17 cellular contexts compared by ENCODE assay signal in genomic region chr20:33276303-33277113, GRCh38. TPM values are rescaled to one million over a fixed set of nuclear protein-coding genes. Genes with fewer than 3 reads are reported as not detected.
DNase-seq lines count a peak whose midpoint lies in the region; ATAC-seq, FAIRE-seq and TF ChIP-seq lines count a peak whose summit lies in the region.
"Had no signal": no experiment of that assay in that cellular context is flagged by ENCODE, and none has a peak within 500 bp of the region (broad histone marks: within the 10 kb centered on the region; RNA-seq: fewer than 3 reads in every experiment).

No MANE protein-coding gene starts in this region.

- no peaks in the 10 kb centered on the region for H3K9me3 Mint-ChIP-seq in GM23338
- peaks cover 3% of the 10 kb centered on the region for H3K9me3 Mint-ChIP-seq in glutamatergic neuron (ENCODE audit: unreplicated experiment)
- H3K9me3 Mint-ChIP-seq: CD8-positive, alpha-beta T cell had no signal

- H3K4me3 Mint-ChIP-seq in GM23338 (no peak overlapping the region), glutamatergic neuron (ENCODE audit: unreplicated experiment) (peak overlapping the region; percentile 30)
- H3K4me3 Mint-ChIP-seq: CD8-positive, alpha-beta T cell had no signal

- no peak for FAIRE-seq in small intestine (lab: Jason Lieb, UNC)
- FAIRE-seq: H54 had no signal

- no peak overlapping the region for H3K4me3 ChIP-seq in GM23338
- H3K4me3 ChIP-seq in Panc1 (ENCODE audit: low read depth in 2 of 2, low read length in 2 of 2): no peak overlapping the region
- H3K4me3 ChIP-seq in parathyroid adenoma (ENCODE audit: low read depth, low read length): no peak overlapping the region
- no peak overlapping the region for H3K4me3 ChIP-seq in esophagus muscularis mucosa
- no peak overlapping the region for H3K4me3 ChIP-seq in small intestine (ENCODE audit: low read depth in 1 of 2, low read length in 2 of 2)
- H3K4me3 ChIP-seq: SJCRH30 had no signal

- H3K27me3 Mint-ChIP-seq in GM23338 (ENCODE audit: insufficient read depth, low read depth, poor library complexity) (peaks cover 21% of the 10 kb centered on the region), glutamatergic neuron (ENCODE audit: unreplicated experiment) (peaks cover 7% of the 10 kb centered on the region)

- no peak overlapping the region for H3K9ac ChIP-seq in parathyroid adenoma

- TF ChIP-seq POLR2A in esophagus muscularis mucosa (IDR thresholded peaks at IDR 0.05; ENCODE audit: low read depth): no peak

- H3K27me3 ChIP-seq in GM23338 (ENCODE audit: insufficient read depth): no peaks in the 10 kb centered on the region
- H3K27me3 ChIP-seq in Panc1 (ENCODE audit: control insufficient read depth, insufficient read depth, low read length): no peaks in the 10 kb centered on the region; the same call in 1 of the 2 replicates
- H3K27me3 ChIP-seq in parathyroid adenoma (ENCODE audit: control insufficient read depth, insufficient read depth, low read length): no peaks in the 10 kb centered on the region
- H3K27me3 ChIP-seq in esophagus muscularis mucosa: peaks cover 0 to 28% (median 0%) of the 10 kb centered on the region in 4 donors
- H3K27me3 ChIP-seq in small intestine (ENCODE audit: control insufficient read depth in 2 of 2, insufficient read depth in 2 of 2, low read length in 2 of 2): no peaks in the 10 kb centered on the region

- H2AFZ ChIP-seq in GM23338: 0 out of 2 replicates have a peak overlapping the region, but pooled peaks have one; percentile 47
- peak overlapping the region; percentile 61 for H2AFZ ChIP-seq in parathyroid adenoma

- no peak overlapping the region for H3K27ac Mint-ChIP-seq in GM23338
- no peak overlapping the region for H3K27ac Mint-ChIP-seq in glutamatergic neuron (ENCODE audit: unreplicated experiment)
- H3K27ac Mint-ChIP-seq: CD8-positive, alpha-beta T cell had no signal

- in situ Hi-C loops in Panc1 (cut with HindIII; ENCODE audit: low pct_unique_long_range_greater_than_20kb, low sequenced_read_pairs): no loop called here

- H3K4me2 ChIP-seq in GM23338 (no peak overlapping the region), parathyroid adenoma (ENCODE audit: low read length) (no peak overlapping the region)

- 0 out of 2 replicates have a peak, but pooled peaks cover 8% of the 10 kb centered on the region for H3K4me1 ChIP-seq in GM23338 (ENCODE audit: insufficient read depth)
- H3K4me1 ChIP-seq in Panc1 (ENCODE audit: control insufficient read depth, insufficient read depth, low read length): no peaks in the 10 kb centered on the region
- H3K4me1 ChIP-seq in parathyroid adenoma: peaks cover 51% of the 10 kb centered on the region
- H3K4me1 ChIP-seq in esophagus muscularis mucosa: no peaks in the 10 kb centered on the region
- no peaks in the 10 kb centered on the region for H3K4me1 ChIP-seq in small intestine (ENCODE audit: control insufficient read depth in 2 of 2, insufficient read depth in 1 of 2, low read depth in 1 of 2, low read length in 1 of 2)
- H3K4me1 ChIP-seq: SJCRH30 had no signal

- POLR2A ChIA-PET in Panc1 (lab: Charles Lee): no interaction called here

- WGBS in esophagus muscularis mucosa: 77% methylated on average over 11 of the region's 12 CpGs
- 77 to 84% (median 82%) methylated on average over 11 to 12 of the region's 12 CpGs for WGBS in small intestine, 3 donors

- ATAC-seq in GM23338 (peak; percentile 62), Panc1 (peak; percentile 69; the same call in 1 of the 2 replicates), left cardiac atrium (no peak)
- ATAC-seq: CD8-positive, alpha-beta T cell had no signal

- BruUV-seq in Panc1 (replicated peaks; lab: Mats Ljungman, UMichigan): no TSS peak

- no peaks in the 10 kb centered on the region for H3K9me3 ChIP-seq in Panc1 (ENCODE audit: control insufficient read depth, insufficient read depth, low read depth, low read length)
- no peaks in the 10 kb centered on the region for H3K9me3 ChIP-seq in parathyroid adenoma (ENCODE audit: control insufficient read depth, low read length)
- H3K9me3 ChIP-seq in esophagus muscularis mucosa: no peaks in the 10 kb centered on the region
- H3K9me3 ChIP-seq in small intestine (ENCODE audit: control insufficient read depth, low read depth): no peaks in the 10 kb centered on the region
- H3K9me3 ChIP-seq: SJCRH30 had no signal

- H3K36me3 ChIP-seq in GM23338 (ENCODE audit: insufficient read depth) (no peaks in the 10 kb centered on the region), Panc1 (ENCODE audit: control insufficient read depth, insufficient read depth, low read length) (no peaks in the 10 kb centered on the region), parathyroid adenoma (ENCODE audit: control insufficient read depth, insufficient read depth, low read length) (no peaks in the 10 kb centered on the region), esophagus muscularis mucosa (no peaks in the 10 kb centered on the region), small intestine (ENCODE audit: control insufficient read depth in 2 of 2, insufficient read depth in 2 of 2, low read length in 2 of 2) (no peaks in the 10 kb centered on the region)
- H3K36me3 ChIP-seq: SJCRH30 had no signal

- no peaks in the 10 kb centered on the region for H3F3A ChIP-seq in GM23338 (replicated peaks; ENCODE audit: low read depth)

- H3K9me2 ChIP-seq in GM23338 (ENCODE audit: insufficient read depth): no peaks in the 10 kb centered on the region

- TF ChIP-seq CTCF in GM23338 (conservative IDR thresholded peaks at IDR 0.05; ENCODE audit: low read depth in 2 of 2) (no peak), Panc1 (IDR thresholded peaks at IDR 0.05) (no peak), glutamatergic neuron (IDR thresholded peaks at IDR 0.05; ENCODE audit: partially characterized antibody, unreplicated experiment) (no peak), parathyroid adenoma (IDR thresholded peaks at IDR 0.05) (no peak), esophagus muscularis mucosa (IDR thresholded peaks at IDR 0.05) (no peak)

- no peak for DNase-seq in GM23338 (ENCODE audit: low spot score)
- no peak for DNase-seq in Panc1 (ENCODE audit: low read depth, low spot score)
- DNase-seq in glutamatergic neuron: no peak
- DNase-seq in esophagus muscularis mucosa (ENCODE audit: extremely low spot score): no peak
- no peak for DNase-seq in small intestine
- DNase-seq in left cardiac atrium: no peak
- DNase-seq: CD8-positive, alpha-beta T cell; DND-41; Kasumi-1; NCI-H1417 treated with DMSO at 0.1 percent for 48 hours; NCI-H2029 treated with DMSO at 0.1 percent for 48 hours had no signal

- intact Hi-C loops in Panc1 (cut with micrococcal nuclease; ENCODE audit: unreplicated experiment): no loop called here
- intact Hi-C loops in esophagus muscularis mucosa (cut with DNase I): no loop called here
- intact Hi-C loops in left cardiac atrium (cut with DNase I): no loop called here

- H3K36me3 Mint-ChIP-seq in GM23338 (ENCODE audit: low read depth) (no peaks in the 10 kb centered on the region), glutamatergic neuron (ENCODE audit: unreplicated experiment) (no peaks in the 10 kb centered on the region)
- H3K36me3 Mint-ChIP-seq: CD8-positive, alpha-beta T cell had no signal

- no peak for TF ChIP-seq EP300 in esophagus muscularis mucosa (IDR thresholded peaks at IDR 0.05)

- CTCF ChIA-PET in Panc1 (lab: Charles Lee): interaction anchor here (0.6 kb wide), 1 partner anchor 126 kb away, joined by 8 read pairs; no protein-coding TSS in a partner anchor

- H3K4me1 Mint-ChIP-seq in GM23338 (peaks cover 23% of the 10 kb centered on the region), glutamatergic neuron (ENCODE audit: low read depth, unreplicated experiment) (peaks cover 17% of the 10 kb centered on the region)

- H4K20me1 ChIP-seq in GM23338 (replicated peaks; ENCODE audit: insufficient read depth): no peaks in the 10 kb centered on the region

- H3K27ac ChIP-seq in GM23338 (ENCODE audit: low read depth) (no peak overlapping the region), Panc1 (ENCODE audit: low read length) (no peak overlapping the region), parathyroid adenoma (no peak overlapping the region), esophagus muscularis mucosa (replicated peaks in 1 of 4) (no peak overlapping the region), small intestine (ENCODE audit: low read depth in 1 of 2, low read length in 1 of 2) (no peak overlapping the region)
- H3K27ac ChIP-seq: SJCRH30 had no signal

- no peaks in the 10 kb centered on the region for H3K79me2 ChIP-seq in GM23338 (replicated peaks; ENCODE audit: insufficient read depth)
- H3K79me2 ChIP-seq in parathyroid adenoma: no peaks in the 10 kb centered on the region

TF ChIP-seq in GM23338, 12 proteins besides CTCF, POLR2A, EP300 and RAD21 (continues in another document):
- TF ChIP-seq ZNF331 (CRISPR knock-in tag; IDR thresholded peaks at IDR 0.05; ENCODE audit: low read depth) (no peak), STAT1 (IDR thresholded peaks at IDR 0.05; ENCODE audit: unreplicated experiment) (no peak), POLR2AphosphoS5 (IDR thresholded peaks at IDR 0.05; ENCODE audit: low read depth) (no peak)

RNA-seq across cellular contexts. Expression of gene BPIFB1, which starts 6.5 kb away (rescaled TPM):
- not detected in 2 replicates for total RNA-seq in GM23338 (2014; rRNA removed; shearing (Covaris generic))
- polyA plus RNA-seq in GM23338 (2016; fragmentation: Nextera tagmentation; extraction: Ambion mirVana) (not detected in 2 replicates), small intestine (1 to 10 TPM in 1 of 3 donors, not detected in 2; 1.3 TPM)
- total RNA-seq in Panc1 (2021; ENCODE audit: unreplicated experiment) (0.10 TPM), glutamatergic neuron (ENCODE audit: unreplicated experiment) (not detected), esophagus muscularis mucosa (not detected), left cardiac atrium (not detected)
- not detected for polyA plus RNA-seq in Panc1 (2012; ENCODE audit: insufficient read length)
- total RNA-seq: CD8-positive, alpha-beta T cell; RPMI7951; SJCRH30 had no signal
- polyA plus RNA-seq: AG04450, BJ had no signal

RNA-seq across cellular contexts. Expression of gene BPIFA1, which starts 40.7 kb away (rescaled TPM):
- total RNA-seq in GM23338 (2014; rRNA removed; shearing (Covaris generic)): not detected in 2 replicates
- polyA plus RNA-seq in GM23338 (2016; fragmentation: Nextera tagmentation; extraction: Ambion mirVana): not detected in 2 replicates
- not detected for total RNA-seq in Panc1 (2021; ENCODE audit: unreplicated experiment)
- not detected for polyA plus RNA-seq in Panc1 (2012; ENCODE audit: insufficient read length)
- not detected for total RNA-seq in glutamatergic neuron (ENCODE audit: unreplicated experiment)
- total RNA-seq in esophagus muscularis mucosa: not detected
- polyA plus RNA-seq in small intestine: under 1 TPM in 1 of 3 donors, not detected in 2; 0.67 TPM
- not detected for total RNA-seq in left cardiac atrium
- total RNA-seq: CD8-positive, alpha-beta T cell; RPMI7951; SJCRH30 had no signal
- polyA plus RNA-seq: AG04450, BJ had no signal

RNA-seq across cellular contexts. Expression of gene BPIFA3, which starts 59.4 kb away (rescaled TPM):
- total RNA-seq in GM23338 (2014; rRNA removed; shearing (Covaris generic)): not detected in 2 replicates
- not detected in 2 replicates for polyA plus RNA-seq in GM23338 (2016; fragmentation: Nextera tagmentation; extraction: Ambion mirVana)
- not detected for total RNA-seq in Panc1 (2021; ENCODE audit: unreplicated experiment)
- polyA plus RNA-seq in Panc1 (2012; ENCODE audit: insufficient read length): not detected
- not detected for total RNA-seq in glutamatergic neuron (ENCODE audit: unreplicated experiment)
- not detected for total RNA-seq in esophagus muscularis mucosa
- polyA plus RNA-seq in small intestine: not detected
- total RNA-seq in left cardiac atrium: not detected
- total RNA-seq: CD8-positive, alpha-beta T cell; RPMI7951; SJCRH30 had no signal
- polyA plus RNA-seq: AG04450, BJ had no signal

Comparison
In these comparisons a context has a peak if more than half of its experiments do, and no peak if none do; other contexts are left out.
1. ATAC-seq: peak in GM23338 (single experiment) and Panc1 (single experiment); none in left cardiac atrium (0 of 2).